In the genomic region with DNA sequence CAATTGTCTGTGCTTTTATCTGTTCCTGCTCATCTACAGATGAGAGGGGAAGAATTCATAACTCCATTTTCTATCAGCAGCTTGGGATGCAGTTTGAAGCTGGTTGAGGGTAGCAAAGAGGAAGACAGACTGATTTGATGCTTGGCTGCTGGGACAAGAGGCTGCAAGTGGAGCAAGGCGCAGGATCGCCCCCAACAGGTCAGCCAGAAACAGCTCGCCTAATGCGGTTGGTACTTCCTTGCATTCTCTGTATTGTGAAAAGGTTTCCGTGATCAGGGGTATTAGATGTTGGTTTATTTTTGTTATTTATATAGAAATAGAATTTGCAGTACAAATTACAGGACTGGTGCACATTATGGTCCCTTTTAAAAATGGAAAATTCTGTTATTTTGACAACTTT, we compare ENCODE assay signal across 9 cellular contexts. TPM values are rescaled to one million over a fixed set of nuclear protein-coding genes. Genes with fewer than 3 reads are reported as not detected.
DNase-seq lines count a peak whose midpoint lies in the region; ATAC-seq and TF ChIP-seq lines count a peak whose summit lies in the region.
"Had no signal": no experiment of that assay in that cellular context is flagged by ENCODE, and none has a peak within 500 bp of the region (broad histone marks: within the 10 kb centered on the region; RNA-seq: fewer than 3 reads in every experiment).

No MANE protein-coding gene starts in this region.

- in situ Hi-C loops in KBM-7 (cut with MboI; ENCODE audit: low pct_unique_long_range_greater_than_20kb, low sequenced_read_pairs) = no loop called here

- peaks cover 61% of the 10 kb centered on the region for H3K27me3 ChIP-seq in WERI-Rb-1 (ENCODE audit: insufficient read depth, low read depth, severe bottlenecking)

- H3K4me3 ChIP-seq in WERI-Rb-1 (ENCODE audit: low read depth, low read length) = no peak overlapping the region

- DNase-seq in NCI-H524 (lab: John Stamatoyannopoulos, UW) = peak; percentile 35 to 41
- DNase-seq in NCI-H524 treated with DMSO at 0.1 percent for 48 hours (lab: John Stamatoyannopoulos, UW) = no peak
- DNase-seq in KBM-7 = peak; percentile 18
- peak; percentile 58 for DNase-seq in WERI-Rb-1
- DNase-seq in myocyte (ENCODE audit: low read depth) = peak; percentile 11
- DNase-seq in central memory CD4-positive, alpha-beta T cell = no peak
- DNase-seq: CD8-positive, alpha-beta T cell had no signal

- ATAC-seq in HG02763 (IDR thresholded peaks at IDR 0.05; ENCODE audit: unreplicated experiment) = no peak
- no peak for ATAC-seq in HG03045 (IDR thresholded peaks at IDR 0.05; ENCODE audit: unreplicated experiment)
- ATAC-seq: CD8-positive, alpha-beta T cell had no signal

- TF ChIP-seq CTCF in WERI-Rb-1 (IDR thresholded peaks at IDR 0.05; ENCODE audit: low read depth, low read length) = peak; percentile 95

- no peaks in the 10 kb centered on the region for H3K36me3 ChIP-seq in WERI-Rb-1

- peaks cover 10% of the 10 kb centered on the region for H3K9me3 ChIP-seq in WERI-Rb-1 (ENCODE audit: severe bottlenecking)

- H3K27ac ChIP-seq in WERI-Rb-1 = no peak overlapping the region

RNA-seq across cellular contexts. Expression of a gene that starts 40.6 kb away (rescaled TPM):
- total RNA-seq in myocyte = 0.36 and 1.1 TPM in 2 replicates
- polyA plus RNA-seq in myocyte (2012) = 0.24 TPM

Comparison
In these comparisons a context has a peak if more than half of its experiments do, and no peak if none do; other contexts are left out.
1. DNase-seq: peak in NCI-H524 (2 of 2), KBM-7 (single experiment), WERI-Rb-1 (single experiment) and myocyte (single experiment); none in NCI-H524 treated with DMSO at 0.1 percent for 48 hours (single experiment) and central memory CD4-positive, alpha-beta T cell (single experiment).